In genomic region chr10:5976689-5977470, GRCh38 we compare ENCODE assay signal across 8 cellular contexts. TPM values are rescaled to one million over a fixed set of nuclear protein-coding genes. Genes with fewer than 3 reads are reported as not detected.
DNase-seq lines count a peak whose midpoint lies in the region; ATAC-seq and TF ChIP-seq lines count a peak whose summit lies in the region.

No MANE protein-coding gene starts in this region.

- no peaks in the 10 kb centered on the region for H3K9me3 ChIP-seq in RWPE2 (ENCODE audit: severe bottlenecking)
- no peaks in the 10 kb centered on the region for H3K9me3 ChIP-seq in right cardiac atrium (ENCODE audit: control insufficient read depth, low read length)

- H3K27ac Mint-ChIP-seq in activated naive CD8-positive, alpha-beta T cell treated with anti-CD3 and anti-CD28 coated beads, Interleukin-2, amount 50 U/mL, for 24 hours = peak overlapping the region; percentile 96

- no peaks in the 10 kb centered on the region for H3K9me3 Mint-ChIP-seq in activated naive CD8-positive, alpha-beta T cell treated with anti-CD3 and anti-CD28 coated beads, Interleukin-2, amount 50 U/mL, for 24 hours

- H3K4me3 ChIP-seq in RWPE2 (ENCODE audit: severe bottlenecking) (peak overlapping the region; percentile 62), right cardiac atrium (ENCODE audit: low read length) (peak overlapping the region; percentile 62)

- H3K36me3 Mint-ChIP-seq in activated naive CD8-positive, alpha-beta T cell treated with anti-CD3 and anti-CD28 coated beads, Interleukin-2, amount 50 U/mL, for 24 hours (ENCODE audit: low read depth) = peaks cover 16% of the 10 kb centered on the region

- peaks cover 1% of the 10 kb centered on the region for H3K27me3 Mint-ChIP-seq in activated naive CD8-positive, alpha-beta T cell treated with anti-CD3 and anti-CD28 coated beads, Interleukin-2, amount 50 U/mL, for 24 hours

- intact Hi-C loops in right cardiac atrium (cut with DNase I) = no loop called here
- intact Hi-C loops in sciatic nerve (cut with DNase I) = no loop called here

- ATAC-seq in HG03025 (IDR thresholded peaks at IDR 0.05; ENCODE audit: low FRiP score, unreplicated experiment) (peak; percentile 16), RWPE2 (ENCODE audit: low read depth) (peak; percentile 41), right cardiac atrium (peak; percentile 61 to 72), sciatic nerve (peak; percentile 66), HG03565 (IDR thresholded peaks at IDR 0.05; ENCODE audit: unreplicated experiment) (no peak)
- peak; percentile 1 for ATAC-seq in activated naive CD8-positive, alpha-beta T cell treated with anti-CD3 and anti-CD28 coated beads, Interleukin-2, amount 50 U/mL, for 24 hours

- H3K4me1 ChIP-seq in RWPE2 (ENCODE audit: insufficient read depth, poor library complexity, severe bottlenecking) (no peaks in the 10 kb centered on the region), right cardiac atrium (ENCODE audit: control insufficient read depth, insufficient read depth, low read length) (peaks cover 2% of the 10 kb centered on the region)

- H3K4me1 Mint-ChIP-seq in activated naive CD8-positive, alpha-beta T cell treated with anti-CD3 and anti-CD28 coated beads, Interleukin-2, amount 50 U/mL, for 24 hours = peaks cover 39% of the 10 kb centered on the region

- no peaks in the 10 kb centered on the region for H3K36me3 ChIP-seq in RWPE2 (ENCODE audit: low read depth)

- H3K4me3 Mint-ChIP-seq in activated naive CD8-positive, alpha-beta T cell treated with anti-CD3 and anti-CD28 coated beads, Interleukin-2, amount 50 U/mL, for 24 hours = peak overlapping the region; percentile 97

- TF ChIP-seq CTCF in RWPE2 (IDR thresholded peaks at IDR 0.05; ENCODE audit: poor library complexity, severe bottlenecking) = no peak

- H3K27ac ChIP-seq in RWPE2 (ENCODE audit: poor library complexity, severe bottlenecking) = peak overlapping the region; percentile 48
- peak overlapping the region; percentile 56 for H3K27ac ChIP-seq in right cardiac atrium (ENCODE audit: low read length)

- WGBS in right cardiac atrium = 2% methylated on average over 77 of the region's 77 CpGs

- DNase-seq in NOMO-1 (lab: John Stamatoyannopoulos, UW; ENCODE audit: unreplicated experiment in 2 of 2) (peak; percentile 7 to 22), NOMO-1 treated with DMSO at 0.1 percent for 48 hours (lab: John Stamatoyannopoulos, UW; ENCODE audit: unreplicated experiment) (no peak), RWPE2 (ENCODE audit: low spot score) (no peak), right cardiac atrium (peak; percentile 55 to 84 (median 84)), sciatic nerve (ENCODE audit: low spot score) (no peak)
- peak; percentile 59 for DNase-seq in activated naive CD8-positive, alpha-beta T cell treated with anti-CD3 and anti-CD28 coated beads, Interleukin-2, amount 50 U/mL, for 24 hours

- H3K27me3 ChIP-seq in RWPE2 (ENCODE audit: insufficient read depth, poor library complexity, severe bottlenecking) (no peaks in the 10 kb centered on the region), right cardiac atrium (ENCODE audit: control insufficient read depth, insufficient read depth) (no peaks in the 10 kb centered on the region)

RNA-seq across cellular contexts. Expression of gene IL15RA, which starts 0.5 kb away (rescaled TPM):
- total RNA-seq in right cardiac atrium (10 to 100 TPM; 11.8 to 19.7 (median 15.8) TPM), sciatic nerve (9.6 TPM)
- polyA plus RNA-seq in right cardiac atrium = 13.9 TPM

Comparison
In these comparisons a context has a peak if more than half of its experiments do, and no peak if none do; other contexts are left out.
1. DNase-seq: peak in NOMO-1 (2 of 2), activated naive CD8-positive, alpha-beta T cell treated with anti-CD3 and anti-CD28 coated beads, Interleukin-2, amount 50 U/mL, for 24 hours (single experiment) and right cardiac atrium (3 of 3); none in NOMO-1 treated with DMSO at 0.1 percent for 48 hours (single experiment), RWPE2 (single experiment) and sciatic nerve (single experiment).